Comparison of ENCODE assay signal across 24 cellular contexts in genomic region chr9:110033869-110034268, GRCh38.
A peak's percentile ranks its signal among the peaks of the same experiment; 100 is the strongest.
DNase-seq lines count a peak whose midpoint lies in the region; ATAC-seq and TF ChIP-seq lines count a peak whose summit lies in the region.
"Had no signal": no experiment of that assay in that cellular context is flagged by ENCODE, and none has a peak within 500 bp of the region (broad histone marks: within the 10 kb centered on the region; RNA-seq: fewer than 3 reads in every experiment).

No MANE protein-coding gene starts in this region.

- peak; percentile 66 for DNase-seq in ACHN
- peak; percentile 19 to 68 for DNase-seq in SW 1271 (lab: John Stamatoyannopoulos, UW)
- DNase-seq in islet precursor cell: peak; percentile 75
- DNase-seq in dermis blood vessel endothelial cell: no peak
- no peak for DNase-seq in Peyer's patch
- DNase-seq in effector memory CD8-positive, alpha-beta T cell: no peak
- DNase-seq in left ventricle myocardium superior: no peak
- DNase-seq: activated CD4-positive, alpha-beta T cell treated with anti-CD3 and anti-CD28 coated beads, Interleukin-2, amount 50 U/mL, for 48 hours; activated naive CD4-positive, alpha-beta T cell treated with anti-CD3 and anti-CD28 coated beads, Interleukin-2, amount 50 U/mL, for 16 hours; activated T-cell treated with anti-CD3 and anti-CD28 coated beads for 4 hours; body of pancreas; colonic mucosa; DMS 273 treated with DMSO at 0.1 percent for 48 hours; hypothalamus; NCI-H1092 treated with DMSO at 0.1 percent for 48 hours; NCI-H510A; SHP77; stimulated activated CD8-positive, alpha-beta memory T cell treated with anti-CD3 and anti-CD28 coated beads, Interleukin-4, amount 100 ng/mL, for 48 hours; T-helper 2 cell had no signal

- ATAC-seq in effector memory CD8-positive, alpha-beta T cell (replicated peaks): no peak
- no peak for ATAC-seq in left ventricle myocardium superior
- ATAC-seq: body of pancreas; natural killer cell treated with Interleukin-12 subunit alpha and Interleukin-12 subunit beta and Interleukin-15 and Interleukin-18, amount 100 ng/mL, for 72 hours had no signal

- peaks cover 2% of the 10 kb centered on the region for H3K4me1 ChIP-seq in HEK293 (ENCODE audit: control insufficient read depth, insufficient read depth, low read length)
- no peaks in the 10 kb centered on the region for H3K4me1 ChIP-seq in Peyer's patch
- H3K4me1 ChIP-seq: body of pancreas, colonic mucosa had no signal

- no peaks in the 10 kb centered on the region for H3K27me3 ChIP-seq in Peyer's patch
- H3K27me3 ChIP-seq: body of pancreas, colonic mucosa had no signal

- H3K27ac ChIP-seq in HEK293 (ENCODE audit: extremely low read depth, low read depth, low read length): no peak overlapping the region
- H3K27ac ChIP-seq in Peyer's patch: no peak overlapping the region
- H3K27ac ChIP-seq: A549, body of pancreas, colonic mucosa had no signal

- in situ Hi-C loops in ACHN (cut with HindIII; ENCODE audit: low pct_ligation_motif_present, low pct_unique_long_range_greater_than_20kb, low sequenced_read_pairs): no loop called here

- no peaks in the 10 kb centered on the region for H3K9me3 ChIP-seq in HEK293 (ENCODE audit: control insufficient read depth, insufficient read depth, low read depth, low read length)
- no peaks in the 10 kb centered on the region for H3K9me3 ChIP-seq in Peyer's patch
- H3K9me3 ChIP-seq: A549, body of pancreas, colonic mucosa had no signal

- TF ChIP-seq CTCF in HEK293 (tag by site-specific recombination; IDR thresholded peaks at IDR 0.05) (no peak), Peyer's patch (IDR thresholded peaks at IDR 0.05) (no peak)

- H3K36me3 ChIP-seq in HEK293 (ENCODE audit: control insufficient read depth in 2 of 2, insufficient read depth in 1 of 2, low read length in 2 of 2): no peaks in the 10 kb centered on the region
- no peaks in the 10 kb centered on the region for H3K36me3 ChIP-seq in Peyer's patch
- H3K36me3 ChIP-seq: colonic mucosa had no signal

- CTCF ChIA-PET in HEK293 (lab: Yijun Ruan, JAX): no interaction called here

- H3K36me3 Mint-ChIP-seq in effector memory CD8-positive, alpha-beta T cell (ENCODE audit: insufficient read depth): no peaks in the 10 kb centered on the region
- H3K36me3 Mint-ChIP-seq: CD14-positive monocyte; natural killer cell treated with Interleukin-12 subunit alpha and Interleukin-12 subunit beta and Interleukin-15 and Interleukin-18, amount 100 ng/mL, for 72 hours had no signal

- no peak for TF ChIP-seq POLR2A in Peyer's patch (IDR thresholded peaks at IDR 0.05)

- intact Hi-C loops in left ventricle myocardium superior (cut with micrococcal nuclease): no loop called here

- H3K4me3 ChIP-seq in HEK293 (ENCODE audit: low read depth, low read length) (no peak overlapping the region), Peyer's patch (no peak overlapping the region)
- H3K4me3 ChIP-seq: A549, body of pancreas, colonic mucosa had no signal

- peaks cover 0 to 19% of the 10 kb centered on the region in 2 donors for H3K27me3 Mint-ChIP-seq in effector memory CD8-positive, alpha-beta T cell
- H3K27me3 Mint-ChIP-seq: progenitor cell of endocrine pancreas had no signal

- POLR2A ChIA-PET in HEK293 (lab: Yijun Ruan, JAX): no interaction called here

- H3K27ac Mint-ChIP-seq in effector memory CD8-positive, alpha-beta T cell: no peak overlapping the region
- H3K27ac Mint-ChIP-seq: CD14-positive monocyte; natural killer cell treated with Interleukin-12 subunit alpha and Interleukin-12 subunit beta and Interleukin-15 and Interleukin-18, amount 100 ng/mL, for 72 hours; progenitor cell of endocrine pancreas had no signal

- no peaks in the 10 kb centered on the region for H3K9me3 Mint-ChIP-seq in effector memory CD8-positive, alpha-beta T cell
- H3K9me3 Mint-ChIP-seq: natural killer cell treated with Interleukin-12 subunit alpha and Interleukin-12 subunit beta and Interleukin-15 and Interleukin-18, amount 100 ng/mL, for 72 hours had no signal

- H3K4me1 Mint-ChIP-seq in effector memory CD8-positive, alpha-beta T cell (ENCODE audit: low read depth in 2 of 2): peaks cover 0 to 3% of the 10 kb centered on the region in 2 donors

- no peak overlapping the region for H3K4me3 Mint-ChIP-seq in effector memory CD8-positive, alpha-beta T cell
- H3K4me3 Mint-ChIP-seq: CD14-positive monocyte; natural killer cell treated with Interleukin-12 subunit alpha and Interleukin-12 subunit beta and Interleukin-15 and Interleukin-18, amount 100 ng/mL, for 72 hours had no signal

TF ChIP-seq in HEK293, 187 proteins besides CTCF, POLR2A, EP300 and RAD21:
- TF ChIP-seq ZBTB7A (tag by site-specific recombination; IDR thresholded peaks at IDR 0.05; ENCODE audit: low read depth) (no peak), ZBTB48 (tag by site-specific recombination; IDR thresholded peaks at IDR 0.05) (0 out of 2 replicates have a peak, but pooled peaks have one; percentile 34)

Comparison
In these comparisons a context has a peak if more than half of its experiments do, and no peak if none do; other contexts are left out.
1. DNase-seq: peak in ACHN (single experiment), SW 1271 (2 of 2) and islet precursor cell (single experiment); none in dermis blood vessel endothelial cell (single experiment), Peyer's patch (0 of 3), effector memory CD8-positive, alpha-beta T cell (0 of 3) and left ventricle myocardium superior (single experiment).